17 cellular contexts compared by ENCODE assay signal in genomic region chr16:77679336-77679735, GRCh38. TPM values are rescaled to one million over a fixed set of nuclear protein-coding genes. Genes with fewer than 3 reads are reported as not detected.
"Had no signal": no experiment of that assay in that cellular context is flagged by ENCODE, and none has a peak within 500 bp of the region (broad histone marks: within the 10 kb centered on the region; RNA-seq: fewer than 3 reads in every experiment).

No MANE protein-coding gene starts in this region.

- H3K9me3 ChIP-seq: ascending aorta, breast epithelium, heart left ventricle, neutrophil, tibial artery had no signal

- H3K27ac ChIP-seq: ascending aorta, breast epithelium, heart left ventricle, neutrophil, tibial artery, VCaP had no signal

- DNase-seq: activated CD4-positive, alpha-beta T cell treated with anti-CD3 and anti-CD28 coated beads, Interleukin-2, amount 50 U/mL, for 48 hours; activated CD8-positive, alpha-beta memory T cell treated with anti-CD3 and anti-CD28 coated beads, Interleukin-2, amount 10 ng/mL, durations not matched to agents 7 days and 5 days; activated naive CD4-positive, alpha-beta T cell treated with anti-CD3 and anti-CD28 coated beads for 36 hours; activated naive CD8-positive, alpha-beta T cell treated with anti-CD3 and anti-CD28 coated beads, Interleukin-2, amount 50 U/mL, for 24 hours; activated T-cell treated with anti-CD3 and anti-CD28 coated beads, Interleukin-2, amount 50 U/mL, for 1 hour; cerebellar nuclear complex; effector CD8-positive, alpha-beta T cell; foreskin melanocyte; heart left ventricle; immature natural killer cell; mesenchymal stem cell; naive thymus-derived CD8-positive, alpha-beta T cell; tibial artery had no signal

- H3K4me3 ChIP-seq: ascending aorta, breast epithelium, heart left ventricle, tibial artery had no signal

- H3K27me3 ChIP-seq: ascending aorta, breast epithelium, tibial artery had no signal

- H3K36me3 ChIP-seq: ascending aorta, breast epithelium, heart left ventricle, neutrophil, tibial artery had no signal

- H3K4me1 ChIP-seq: ascending aorta, breast epithelium had no signal

RNA-seq across cellular contexts. Expression of gene NUDT7, which starts 43.0 kb away (rescaled TPM):
- total RNA-seq: ascending aorta had no signal
